In genomic region chr19:45863335-45863839, GRCh38 we compare ENCODE assay signal across 8 cellular contexts. TPM values are rescaled to one million over a fixed set of nuclear protein-coding genes. Genes with fewer than 3 reads are reported as not detected.
DNase-seq lines count a peak whose midpoint lies in the region; ATAC-seq and TF ChIP-seq lines count a peak whose summit lies in the region.

No MANE protein-coding gene starts in this region.

- no peak for DNase-seq in CD14-positive monocyte (ENCODE audit: low spot score)
- no peak for DNase-seq in endodermal cell
- no peak for DNase-seq in GM03348 (ENCODE audit: low spot score)
- DNase-seq in EL, result no peak

- H3K4me1 Mint-ChIP-seq in CD14-positive monocyte (peaks cover 30% of the 10 kb centered on the region), endodermal cell (peaks cover 22% of the 10 kb centered on the region)

- no peaks in the 10 kb centered on the region for H3K9me3 ChIP-seq in OCI-LY3 (ENCODE audit: insufficient read depth, low read length)
- H3K9me3 ChIP-seq in endodermal cell (ENCODE audit: control insufficient read depth, low read length), result no peaks in the 10 kb centered on the region
- H3K9me3 ChIP-seq in neuron (ENCODE audit: low read length), result no peaks in the 10 kb centered on the region

- peaks cover 43% of the 10 kb centered on the region for H3K79me2 ChIP-seq in OCI-LY3 (ENCODE audit: low read length)

- peak overlapping the region; percentile 78 for H3K4me2 ChIP-seq in OCI-LY3 (ENCODE audit: low read length)

- TF ChIP-seq CTCF in CD14-positive monocyte (IDR thresholded peaks at IDR 0.05) (no peak), OCI-LY3 (IDR thresholded peaks at IDR 0.05; ENCODE audit: low read depth, low read length) (no peak), endodermal cell (conservative IDR thresholded peaks at IDR 0.05) (no peak)

- H3K27ac ChIP-seq in OCI-LY3 (ENCODE audit: low read length) (no peak overlapping the region), endodermal cell (ENCODE audit: low read depth, low read length) (no peak overlapping the region)

- H3K9ac ChIP-seq in OCI-LY3 (ENCODE audit: low read length) (peak overlapping the region; percentile 72), endodermal cell (ENCODE audit: extremely low read depth, low read length, poor library complexity, severe bottlenecking) (no peak overlapping the region)

- H3K27me3 Mint-ChIP-seq in CD14-positive monocyte (ENCODE audit: low read depth in 3 of 3), result peaks cover 37 to 50% (median 50%) of the 10 kb centered on the region in 3 donors
- H3K27me3 Mint-ChIP-seq in endodermal cell (ENCODE audit: insufficient read depth), result no peaks in the 10 kb centered on the region

- WGBS in endodermal cell (ENCODE audit: insufficient coverage in 1 of 2, insufficient read length in 1 of 2), 2 experiments, result 14 to 22% methylated on average over 14 to 22 of the region's 22 CpGs

- H3K36me3 Mint-ChIP-seq in CD14-positive monocyte, result peaks cover 23 to 26% of the 10 kb centered on the region in 2 donors
- peaks cover 30% of the 10 kb centered on the region for H3K36me3 Mint-ChIP-seq in endodermal cell (ENCODE audit: low read depth)

- no peaks in the 10 kb centered on the region for H4K20me1 ChIP-seq in OCI-LY3 (ENCODE audit: insufficient read depth, low read length)

- ATAC-seq in GM18498 (IDR thresholded peaks at IDR 0.05; ENCODE audit: unreplicated experiment), result no peak
- ATAC-seq in HG02798 (IDR thresholded peaks at IDR 0.05; ENCODE audit: poor library complexity, unreplicated experiment), result no peak

- H3K27ac Mint-ChIP-seq in CD14-positive monocyte, result peak overlapping the region in 5 of 7 donors; percentile 33 to 97 (median 97)
- H3K27ac Mint-ChIP-seq in endodermal cell, result peak overlapping the region; percentile 99

- peaks cover 0 to 20% (median 10%) of the 10 kb centered on the region in 7 donors for H3K9me3 Mint-ChIP-seq in CD14-positive monocyte
- no peaks in the 10 kb centered on the region for H3K9me3 Mint-ChIP-seq in endodermal cell

- peak overlapping the region; percentile 88 to 92 for H3K4me3 Mint-ChIP-seq in CD14-positive monocyte
- H3K4me3 Mint-ChIP-seq in endodermal cell, result peak overlapping the region; percentile 100

- H3K36me3 ChIP-seq in OCI-LY3 (replicated peaks; ENCODE audit: low read depth, low read length) (peaks cover 12% of the 10 kb centered on the region), endodermal cell (ENCODE audit: control insufficient read depth, insufficient read depth, low read length) (peaks cover 23% of the 10 kb centered on the region), neuron (ENCODE audit: insufficient read depth, low read length) (peaks cover 16% of the 10 kb centered on the region)

- H2AFZ ChIP-seq in OCI-LY3 (ENCODE audit: low read depth, low read length) (peak overlapping the region; percentile 85), neuron (ENCODE audit: low read depth, low read length) (peak overlapping the region; percentile 58)

- H3K4me3 ChIP-seq in OCI-LY3 (ENCODE audit: low read length), result peak overlapping the region; percentile 90
- H3K4me3 ChIP-seq in endodermal cell (ENCODE audit: low read length), result peak overlapping the region; percentile 91
- H3K4me3 ChIP-seq in neuron (ENCODE audit: low read length), result peak overlapping the region; percentile 30

- H3K4me1 ChIP-seq in OCI-LY3 (ENCODE audit: low read length) (peaks cover 25% of the 10 kb centered on the region), endodermal cell (ENCODE audit: control insufficient read depth, insufficient read depth, low read length) (peaks cover 6% of the 10 kb centered on the region), neuron (ENCODE audit: insufficient read depth, low read length) (peaks cover 5% of the 10 kb centered on the region)

- H3K27me3 ChIP-seq in OCI-LY3 (ENCODE audit: low read depth, low read length) (no peaks in the 10 kb centered on the region), endodermal cell (ENCODE audit: control insufficient read depth, insufficient read depth, low read length, poor library complexity, severe bottlenecking) (no peaks in the 10 kb centered on the region), neuron (ENCODE audit: insufficient read depth, low read length) (peaks cover 27% of the 10 kb centered on the region)

- intact Hi-C loops in CD14-positive monocyte (cut with micrococcal nuclease), result loop anchor here (1.0 to 10.0 kb wide), 6 partner anchors 23 to 991 kb away; partner anchors contain the start of genes IRF2BP1 (in 2 of the 2), AP2S1 (in 1 of the 2), CCDC61 (in 1 of the 2) and FBXO46 (in 1 of the 2)

RNA-seq across cellular contexts. Expression of gene SYMPK, which starts 0.4 kb away (rescaled TPM):
- polyA plus RNA-seq in CD14-positive monocyte, result 10 to 100 TPM in 1 of 2 donors, 1 to 10 TPM in 1; 5.6 to 15.7 TPM
- total RNA-seq in endodermal cell, result 100 to 1,000 TPM; 104 to 119 TPM
- 68.8 TPM for polyA plus RNA-seq in endodermal cell (2013, experiment 1 of 2)
- polyA plus RNA-seq in endodermal cell (2013, experiment 2 of 2), result 64.9 TPM

RNA-seq across cellular contexts. Expression of gene FOXA3, which starts 0.7 kb away (rescaled TPM):
- polyA plus RNA-seq in CD14-positive monocyte, result not detected
- total RNA-seq in endodermal cell, result 10 to 100 TPM; 54.2 to 58.1 TPM
- 8.4 TPM for polyA plus RNA-seq in endodermal cell (2013, experiment 1 of 2)
- polyA plus RNA-seq in endodermal cell (2013, experiment 2 of 2), result 8.1 TPM

RNA-seq across cellular contexts. Expression of gene IRF2BP1, which starts 22.6 kb away (rescaled TPM):
- 1 to 10 TPM; 2.0 to 2.1 TPM for polyA plus RNA-seq in CD14-positive monocyte
- 10 to 100 TPM; 23.8 to 30.3 TPM for total RNA-seq in endodermal cell
- polyA plus RNA-seq in endodermal cell (2013, experiment 1 of 2), result 18.0 TPM
- 18.3 TPM for polyA plus RNA-seq in endodermal cell (2013, experiment 2 of 2)

RNA-seq across cellular contexts. Expression of gene MYPOP, which starts 39.0 kb away (rescaled TPM):
- under 1 TPM; 0.08 to 0.39 TPM for polyA plus RNA-seq in CD14-positive monocyte
- total RNA-seq in endodermal cell, result 10 to 100 TPM; 13.6 to 19.9 TPM
- polyA plus RNA-seq in endodermal cell (2013, experiment 1 of 2), result 9.8 TPM
- 8.9 TPM for polyA plus RNA-seq in endodermal cell (2013, experiment 2 of 2)

RNA-seq across cellular contexts. Expression of gene RSPH6A, which starts 48.3 kb away (rescaled TPM):
- polyA plus RNA-seq in CD14-positive monocyte, result not detected
- under 1 TPM; 0.53 TPM for total RNA-seq in endodermal cell
- 0.21 TPM for polyA plus RNA-seq in endodermal cell (2013, experiment 1 of 2)
- 0.17 TPM for polyA plus RNA-seq in endodermal cell (2013, experiment 2 of 2)

Comparison
In these comparisons a context has a peak if more than half of its experiments do, and no peak if none do; other contexts are left out.
1. H3K4me3 ChIP-seq: peak in every context shown above with its lines; median percentile 91 in endodermal cell; 90 in OCI-LY3; 30 in neuron.